Comparison of ENCODE assay signal across 1 cellular context in the genomic region with DNA sequence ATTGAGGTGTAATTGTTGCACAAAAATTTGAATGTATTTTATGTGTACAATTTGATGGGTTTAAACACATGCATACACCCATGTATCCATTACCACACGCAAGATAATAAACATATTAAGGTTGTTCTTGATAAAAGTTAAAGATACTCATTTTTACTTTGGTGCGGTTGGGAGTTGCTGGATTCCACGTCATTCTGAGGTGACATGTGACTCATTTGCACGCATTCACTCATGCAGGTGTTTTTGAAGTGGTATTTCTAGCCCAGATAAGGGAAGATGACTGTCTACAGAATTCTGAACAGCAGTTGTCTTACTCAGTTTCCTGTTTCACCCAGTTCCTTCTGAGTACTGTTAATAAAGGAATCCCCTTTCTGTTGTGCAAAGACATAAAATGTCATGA.
TF ChIP-seq lines count a peak whose summit lies in the region.

No MANE protein-coding gene starts in this region.

TF ChIP-seq in GM12878, 131 proteins besides CTCF, POLR2A, EP300 and RAD21 (continued from another document and continues in another):
- TF ChIP-seq, protein P1, sequence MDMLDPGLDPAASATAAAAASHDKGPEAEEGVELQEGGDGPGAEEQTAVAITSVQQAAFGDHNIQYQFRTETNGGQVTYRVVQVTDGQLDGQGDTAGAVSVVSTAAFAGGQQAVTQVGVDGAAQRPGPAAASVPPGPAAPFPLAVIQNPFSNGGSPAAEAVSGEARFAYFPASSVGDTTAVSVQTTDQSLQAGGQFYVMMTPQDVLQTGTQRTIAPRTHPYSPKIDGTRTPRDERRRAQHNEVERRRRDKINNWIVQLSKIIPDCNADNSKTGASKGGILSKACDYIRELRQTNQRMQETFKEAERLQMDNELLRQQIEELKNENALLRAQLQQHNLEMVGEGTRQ (IDR thresholded peaks at IDR 0.05; ENCODE audit: borderline replicate concordance, low read depth, low read length) = no peak; the same call in 1 of the 2 replicates
- no peak for TF ChIP-seq NR2C1 (IDR thresholded peaks at IDR 0.05)
- no peak for TF ChIP-seq JUND (IDR thresholded peaks at IDR 0.05; ENCODE audit: low read depth, low read length)
- no peak for TF ChIP-seq RELA (IDR thresholded peaks at IDR 0.05; ENCODE audit: borderline replicate concordance, partially characterized antibody)
- TF ChIP-seq HCFC1 (IDR thresholded peaks at IDR 0.05; ENCODE audit: low read length) = no peak
- peak; percentile 80; the same call in 1 of the 2 replicates for TF ChIP-seq MTA2 (IDR thresholded peaks at IDR 0.05; ENCODE audit: low read depth)
- peak; percentile 85 for TF ChIP-seq CREB1 (IDR thresholded peaks at IDR 0.05; ENCODE audit: low read depth)
- TF ChIP-seq POU2F2 (IDR thresholded peaks at IDR 0.05; ENCODE audit: borderline replicate concordance, low read depth, low read length) = 0 out of 3 replicates have a peak, but pooled peaks have one; percentile 39
- TF ChIP-seq NRF1 (conservative IDR thresholded peaks at IDR 0.05; ENCODE audit: low read depth, low read length) = no peak
- TF ChIP-seq TBL1XR1 (IDR thresholded peaks at IDR 0.05; ENCODE audit: low read depth, low read length) = peak; percentile 22; the same call in 1 of the 2 replicates
- TF ChIP-seq, protein P2, sequence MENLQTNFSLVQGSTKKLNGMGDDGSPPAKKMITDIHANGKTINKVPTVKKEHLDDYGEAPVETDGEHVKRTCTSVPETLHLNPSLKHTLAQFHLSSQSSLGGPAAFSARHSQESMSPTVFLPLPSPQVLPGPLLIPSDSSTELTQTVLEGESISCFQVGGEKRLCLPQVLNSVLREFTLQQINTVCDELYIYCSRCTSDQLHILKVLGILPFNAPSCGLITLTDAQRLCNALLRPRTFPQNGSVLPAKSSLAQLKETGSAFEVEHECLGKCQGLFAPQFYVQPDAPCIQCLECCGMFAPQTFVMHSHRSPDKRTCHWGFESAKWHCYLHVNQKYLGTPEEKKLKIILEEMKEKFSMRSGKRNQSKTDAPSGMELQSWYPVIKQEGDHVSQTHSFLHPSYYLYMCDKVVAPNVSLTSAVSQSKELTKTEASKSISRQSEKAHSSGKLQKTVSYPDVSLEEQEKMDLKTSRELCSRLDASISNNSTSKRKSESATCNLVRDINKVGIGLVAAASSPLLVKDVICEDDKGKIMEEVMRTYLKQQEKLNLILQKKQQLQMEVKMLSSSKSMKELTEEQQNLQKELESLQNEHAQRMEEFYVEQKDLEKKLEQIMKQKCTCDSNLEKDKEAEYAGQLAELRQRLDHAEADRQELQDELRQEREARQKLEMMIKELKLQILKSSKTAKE (IDR thresholded peaks at IDR 0.05; ENCODE audit: low read depth, poor library complexity, severe bottlenecking) = peak; percentile 59
- TF ChIP-seq, protein P3, sequence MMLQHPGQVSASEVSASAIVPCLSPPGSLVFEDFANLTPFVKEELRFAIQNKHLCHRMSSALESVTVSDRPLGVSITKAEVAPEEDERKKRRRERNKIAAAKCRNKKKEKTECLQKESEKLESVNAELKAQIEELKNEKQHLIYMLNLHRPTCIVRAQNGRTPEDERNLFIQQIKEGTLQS (IDR thresholded peaks at IDR 0.05; ENCODE audit: borderline replicate concordance, extremely low read depth, low read depth, low read length) = no peak
- TF ChIP-seq TCF3 (IDR thresholded peaks at IDR 0.05; ENCODE audit: borderline replicate concordance, insufficient read depth, low read depth, low read length) = peak; percentile 65; the same call in 1 of the 2 replicates
- no peak for TF ChIP-seq HDGF (IDR thresholded peaks at IDR 0.05)
- TF ChIP-seq, protein P4, sequence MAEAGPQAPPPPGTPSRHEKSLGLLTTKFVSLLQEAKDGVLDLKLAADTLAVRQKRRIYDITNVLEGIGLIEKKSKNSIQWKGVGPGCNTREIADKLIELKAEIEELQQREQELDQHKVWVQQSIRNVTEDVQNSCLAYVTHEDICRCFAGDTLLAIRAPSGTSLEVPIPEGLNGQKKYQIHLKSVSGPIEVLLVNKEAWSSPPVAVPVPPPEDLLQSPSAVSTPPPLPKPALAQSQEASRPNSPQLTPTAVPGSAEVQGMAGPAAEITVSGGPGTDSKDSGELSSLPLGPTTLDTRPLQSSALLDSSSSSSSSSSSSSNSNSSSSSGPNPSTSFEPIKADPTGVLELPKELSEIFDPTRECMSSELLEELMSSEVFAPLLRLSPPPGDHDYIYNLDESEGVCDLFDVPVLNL (IDR thresholded peaks at IDR 0.05; ENCODE audit: low read depth, low read length) = no peak
- TF ChIP-seq ZNF24 (IDR thresholded peaks at IDR 0.05) = no peak
- peak; percentile 56; the same call in 1 of the 2 replicates for TF ChIP-seq MEF2A (IDR thresholded peaks at IDR 0.05; ENCODE audit: insufficient read depth, low read depth, low read length)
- TF ChIP-seq, protein P5, sequence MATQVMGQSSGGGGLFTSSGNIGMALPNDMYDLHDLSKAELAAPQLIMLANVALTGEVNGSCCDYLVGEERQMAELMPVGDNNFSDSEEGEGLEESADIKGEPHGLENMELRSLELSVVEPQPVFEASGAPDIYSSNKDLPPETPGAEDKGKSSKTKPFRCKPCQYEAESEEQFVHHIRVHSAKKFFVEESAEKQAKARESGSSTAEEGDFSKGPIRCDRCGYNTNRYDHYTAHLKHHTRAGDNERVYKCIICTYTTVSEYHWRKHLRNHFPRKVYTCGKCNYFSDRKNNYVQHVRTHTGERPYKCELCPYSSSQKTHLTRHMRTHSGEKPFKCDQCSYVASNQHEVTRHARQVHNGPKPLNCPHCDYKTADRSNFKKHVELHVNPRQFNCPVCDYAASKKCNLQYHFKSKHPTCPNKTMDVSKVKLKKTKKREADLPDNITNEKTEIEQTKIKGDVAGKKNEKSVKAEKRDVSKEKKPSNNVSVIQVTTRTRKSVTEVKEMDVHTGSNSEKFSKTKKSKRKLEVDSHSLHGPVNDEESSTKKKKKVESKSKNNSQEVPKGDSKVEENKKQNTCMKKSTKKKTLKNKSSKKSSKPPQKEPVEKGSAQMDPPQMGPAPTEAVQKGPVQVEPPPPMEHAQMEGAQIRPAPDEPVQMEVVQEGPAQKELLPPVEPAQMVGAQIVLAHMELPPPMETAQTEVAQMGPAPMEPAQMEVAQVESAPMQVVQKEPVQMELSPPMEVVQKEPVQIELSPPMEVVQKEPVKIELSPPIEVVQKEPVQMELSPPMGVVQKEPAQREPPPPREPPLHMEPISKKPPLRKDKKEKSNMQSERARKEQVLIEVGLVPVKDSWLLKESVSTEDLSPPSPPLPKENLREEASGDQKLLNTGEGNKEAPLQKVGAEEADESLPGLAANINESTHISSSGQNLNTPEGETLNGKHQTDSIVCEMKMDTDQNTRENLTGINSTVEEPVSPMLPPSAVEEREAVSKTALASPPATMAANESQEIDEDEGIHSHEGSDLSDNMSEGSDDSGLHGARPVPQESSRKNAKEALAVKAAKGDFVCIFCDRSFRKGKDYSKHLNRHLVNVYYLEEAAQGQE (IDR thresholded peaks at IDR 0.05; ENCODE audit: low read depth, low read length) = no peak
- TF ChIP-seq BHLHE40 (IDR thresholded peaks at IDR 0.05; ENCODE audit: borderline replicate concordance in 1 of 2, low read depth in 2 of 2, low read length in 1 of 2) = peak; percentile 32 to 60; a peak in 2 of 4 replicates
- TF ChIP-seq PAX5 (IDR thresholded peaks at IDR 0.05; ENCODE audit: borderline replicate concordance, low read depth, low read length) = peak; percentile 64
- TF ChIP-seq STAT3 (IDR thresholded peaks at IDR 0.05; ENCODE audit: low read depth, low read length) = 0 out of 2 replicates have a peak, but pooled peaks have one; percentile 73
- TF ChIP-seq, protein P6, sequence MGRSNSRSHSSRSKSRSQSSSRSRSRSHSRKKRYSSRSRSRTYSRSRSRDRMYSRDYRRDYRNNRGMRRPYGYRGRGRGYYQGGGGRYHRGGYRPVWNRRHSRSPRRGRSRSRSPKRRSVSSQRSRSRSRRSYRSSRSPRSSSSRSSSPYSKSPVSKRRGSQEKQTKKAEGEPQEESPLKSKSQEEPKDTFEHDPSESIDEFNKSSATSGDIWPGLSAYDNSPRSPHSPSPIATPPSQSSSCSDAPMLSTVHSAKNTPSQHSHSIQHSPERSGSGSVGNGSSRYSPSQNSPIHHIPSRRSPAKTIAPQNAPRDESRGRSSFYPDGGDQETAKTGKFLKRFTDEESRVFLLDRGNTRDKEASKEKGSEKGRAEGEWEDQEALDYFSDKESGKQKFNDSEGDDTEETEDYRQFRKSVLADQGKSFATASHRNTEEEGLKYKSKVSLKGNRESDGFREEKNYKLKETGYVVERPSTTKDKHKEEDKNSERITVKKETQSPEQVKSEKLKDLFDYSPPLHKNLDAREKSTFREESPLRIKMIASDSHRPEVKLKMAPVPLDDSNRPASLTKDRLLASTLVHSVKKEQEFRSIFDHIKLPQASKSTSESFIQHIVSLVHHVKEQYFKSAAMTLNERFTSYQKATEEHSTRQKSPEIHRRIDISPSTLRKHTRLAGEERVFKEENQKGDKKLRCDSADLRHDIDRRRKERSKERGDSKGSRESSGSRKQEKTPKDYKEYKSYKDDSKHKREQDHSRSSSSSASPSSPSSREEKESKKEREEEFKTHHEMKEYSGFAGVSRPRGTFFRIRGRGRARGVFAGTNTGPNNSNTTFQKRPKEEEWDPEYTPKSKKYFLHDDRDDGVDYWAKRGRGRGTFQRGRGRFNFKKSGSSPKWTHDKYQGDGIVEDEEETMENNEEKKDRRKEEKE (IDR thresholded peaks at IDR 0.05) = no peak
- no peak for TF ChIP-seq SIX5 (IDR thresholded peaks at IDR 0.05; ENCODE audit: low read depth, low read length, severe bottlenecking)
- no peak for TF ChIP-seq BRCA1 (IDR thresholded peaks at IDR 0.05; ENCODE audit: low read depth, low read length)
- TF ChIP-seq GABPA (IDR thresholded peaks at IDR 0.05; ENCODE audit: low read depth) = peak; percentile 29; the same call in 1 of the 2 replicates
- TF ChIP-seq CREM (IDR thresholded peaks at IDR 0.05; ENCODE audit: low read depth) = peak; percentile 91
- TF ChIP-seq TCF7 (IDR thresholded peaks at IDR 0.05; ENCODE audit: borderline replicate concordance) = peak; percentile 99
- no peak for TF ChIP-seq LARP7 (IDR thresholded peaks at IDR 0.05)
- TF ChIP-seq MYB (IDR thresholded peaks at IDR 0.05; ENCODE audit: borderline replicate concordance, low read depth, low read length) = no peak
- no peak for TF ChIP-seq FOS (IDR thresholded peaks at IDR 0.05; ENCODE audit: borderline replicate concordance, extremely low read depth, insufficient read length)
- TF ChIP-seq MYC (IDR thresholded peaks at IDR 0.05; ENCODE audit: insufficient read depth, insufficient read length, insufficient replicate concordance, low read length, severe bottlenecking) = no peak
- no peak for TF ChIP-seq SMAD1 (IDR thresholded peaks at IDR 0.05; ENCODE audit: low read depth, partially characterized antibody)
- TF ChIP-seq, protein P7, sequence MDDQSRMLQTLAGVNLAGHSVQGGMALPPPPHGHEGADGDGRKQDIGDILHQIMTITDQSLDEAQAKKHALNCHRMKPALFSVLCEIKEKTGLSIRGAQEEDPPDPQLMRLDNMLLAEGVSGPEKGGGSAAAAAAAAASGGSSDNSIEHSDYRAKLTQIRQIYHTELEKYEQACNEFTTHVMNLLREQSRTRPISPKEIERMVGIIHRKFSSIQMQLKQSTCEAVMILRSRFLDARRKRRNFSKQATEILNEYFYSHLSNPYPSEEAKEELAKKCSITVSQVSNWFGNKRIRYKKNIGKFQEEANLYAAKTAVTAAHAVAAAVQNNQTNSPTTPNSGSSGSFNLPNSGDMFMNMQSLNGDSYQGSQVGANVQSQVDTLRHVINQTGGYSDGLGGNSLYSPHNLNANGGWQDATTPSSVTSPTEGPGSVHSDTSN (IDR thresholded peaks at IDR 0.05; ENCODE audit: insufficient replicate concordance, low read depth, low read length) = no peak
- TF ChIP-seq HDAC6 (IDR thresholded peaks at IDR 0.05; ENCODE audit: unreplicated experiment) = no peak
- TF ChIP-seq, protein P8, sequence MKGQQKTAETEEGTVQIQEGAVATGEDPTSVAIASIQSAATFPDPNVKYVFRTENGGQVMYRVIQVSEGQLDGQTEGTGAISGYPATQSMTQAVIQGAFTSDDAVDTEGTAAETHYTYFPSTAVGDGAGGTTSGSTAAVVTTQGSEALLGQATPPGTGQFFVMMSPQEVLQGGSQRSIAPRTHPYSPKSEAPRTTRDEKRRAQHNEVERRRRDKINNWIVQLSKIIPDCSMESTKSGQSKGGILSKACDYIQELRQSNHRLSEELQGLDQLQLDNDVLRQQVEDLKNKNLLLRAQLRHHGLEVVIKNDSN (IDR thresholded peaks at IDR 0.05; ENCODE audit: borderline replicate concordance, extremely low read length, insufficient read depth, low read depth, low read length) = no peak
- peak in 1 of 2 experiments; percentile 77; a peak in 2 of 4 replicates for TF ChIP-seq ETV6 (conservative IDR thresholded peaks at IDR 0.05 in 1 of 2, IDR thresholded peaks at IDR 0.05 in 1 of 2; ENCODE audit: borderline replicate concordance in 1 of 2, low read depth in 1 of 2)
- TF ChIP-seq NFIC (IDR thresholded peaks at IDR 0.05; ENCODE audit: low read depth, low read length) = peak; percentile 94
- TF ChIP-seq MXI1 (IDR thresholded peaks at IDR 0.05; ENCODE audit: low read depth, low read length) = no peak
- TF ChIP-seq IRF4 (IDR thresholded peaks at IDR 0.05; ENCODE audit: low read depth, low read length) = no peak
- TF ChIP-seq, protein P9, sequence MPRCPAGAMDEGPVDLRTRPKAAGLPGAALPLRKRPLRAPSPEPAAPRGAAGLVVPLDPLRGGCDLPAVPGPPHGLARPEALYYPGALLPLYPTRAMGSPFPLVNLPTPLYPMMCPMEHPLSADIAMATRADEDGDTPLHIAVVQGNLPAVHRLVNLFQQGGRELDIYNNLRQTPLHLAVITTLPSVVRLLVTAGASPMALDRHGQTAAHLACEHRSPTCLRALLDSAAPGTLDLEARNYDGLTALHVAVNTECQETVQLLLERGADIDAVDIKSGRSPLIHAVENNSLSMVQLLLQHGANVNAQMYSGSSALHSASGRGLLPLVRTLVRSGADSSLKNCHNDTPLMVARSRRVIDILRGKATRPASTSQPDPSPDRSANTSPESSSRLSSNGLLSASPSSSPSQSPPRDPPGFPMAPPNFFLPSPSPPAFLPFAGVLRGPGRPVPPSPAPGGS (IDR thresholded peaks at IDR 0.05; ENCODE audit: borderline replicate concordance, insufficient read depth, low read depth, low read length, poor library complexity, severe bottlenecking) = peak; percentile 50
- 0 out of 2 replicates have a peak, but pooled peaks have one; percentile 31 for TF ChIP-seq CBFB (IDR thresholded peaks at IDR 0.05; ENCODE audit: low read depth)
- peak; percentile 66; the same call in 1 of the 2 replicates for TF ChIP-seq EED (IDR thresholded peaks at IDR 0.05; ENCODE audit: low read depth)
- no peak for TF ChIP-seq PAX8 (IDR thresholded peaks at IDR 0.05)
